14 cellular contexts compared by ENCODE assay signal in the genomic region with DNA sequence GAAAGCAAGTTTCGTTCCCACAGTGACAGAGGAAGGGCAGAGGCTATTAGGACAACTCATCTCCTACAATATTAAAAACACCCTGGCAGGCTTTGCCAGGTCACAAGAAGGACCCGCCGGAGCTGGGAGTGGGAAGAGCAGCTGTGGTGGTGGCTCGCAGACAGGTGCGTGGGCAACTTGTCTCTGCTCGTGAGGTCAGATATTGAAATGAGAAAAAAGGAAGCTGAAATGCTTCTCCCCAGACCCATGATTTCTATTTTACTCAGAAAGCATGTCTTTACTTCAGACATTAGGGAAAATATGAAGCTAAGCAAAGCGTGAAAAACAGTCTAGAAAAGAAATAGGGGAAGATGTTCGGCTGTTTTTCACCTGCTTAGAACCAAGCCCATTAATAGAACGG.
DNase-seq lines count a peak whose midpoint lies in the region; ATAC-seq and TF ChIP-seq lines count a peak whose summit lies in the region.
"Had no signal": no experiment of that assay in that cellular context is flagged by ENCODE, and none has a peak within 500 bp of the region (broad histone marks: within the 10 kb centered on the region; RNA-seq: fewer than 3 reads in every experiment).

No MANE protein-coding gene starts in this region.

- whole genome bisulfite sequencing in smooth muscle cell (ENCODE audit: low lambda C conversion rate) = 92% methylated on average over 9 of the region's 9 CpGs

- H3K27ac Mint-ChIP-seq in MCF 10A (ENCODE audit: low read depth, unreplicated experiment) = peak overlapping the region; percentile 71

- H3K9ac ChIP-seq in smooth muscle cell (ENCODE audit: low read depth) = no peak overlapping the region
- H3K9ac ChIP-seq: GM23248 had no signal

- H3K79me2 ChIP-seq in smooth muscle cell (ENCODE audit: low read depth) = no peaks in the 10 kb centered on the region

- H3K36me3 Mint-ChIP-seq in MCF 10A (ENCODE audit: insufficient read depth, unreplicated experiment) = no peaks in the 10 kb centered on the region

- peaks cover 9% of the 10 kb centered on the region for H3K4me1 Mint-ChIP-seq in MCF 10A (ENCODE audit: insufficient read depth, unreplicated experiment)
- H3K4me1 Mint-ChIP-seq: CD8-positive, alpha-beta memory T cell had no signal

- H3K4me1 ChIP-seq in smooth muscle cell (ENCODE audit: low read depth) = no peaks in the 10 kb centered on the region
- H3K4me1 ChIP-seq: Caco-2 had no signal

- TF ChIP-seq CTCF in MCF 10A (IDR thresholded peaks at IDR 0.05; ENCODE audit: unreplicated experiment) (no peak), smooth muscle cell (IDR thresholded peaks at IDR 0.05; ENCODE audit: borderline replicate concordance, insufficient read depth, poor library complexity, severe bottlenecking) (no peak)

- no TSS peak for BruUV-seq in MCF 10A (replicated peaks; lab: Mats Ljungman, UMichigan)

- POLR2A ChIA-PET in MCF 10A (lab: Yijun Ruan, JAX) = interaction anchor here (0.9 kb wide), 1 partner anchor 10 kb away, joined by 3 read pairs; no protein-coding TSS in a partner anchor

- CTCF ChIA-PET in MCF 10A (lab: Yijun Ruan, JAX) = no interaction called here

- H2AFZ ChIP-seq in smooth muscle cell (ENCODE audit: low read depth) = no peak overlapping the region
- H2AFZ ChIP-seq: GM23248 had no signal

- H4K20me1 ChIP-seq in smooth muscle cell (ENCODE audit: low read depth) = no peaks in the 10 kb centered on the region

- no peaks in the 10 kb centered on the region for H3K9me3 ChIP-seq in smooth muscle cell (replicated peaks; ENCODE audit: low read depth)

- no peaks in the 10 kb centered on the region for H3K27me3 Mint-ChIP-seq in MCF 10A (ENCODE audit: insufficient read depth, unreplicated experiment)

- no peak for DNase-seq in MCF 10A (ENCODE audit: unreplicated experiment)
- peak; percentile 24 for DNase-seq in myocyte (ENCODE audit: low read depth)
- no peak for DNase-seq in smooth muscle cell (lab: John Stamatoyannopoulos, UW; ENCODE audit: unreplicated experiment)
- DNase-seq in NCI-H226 = no peak
- DNase-seq: Caco-2; CD8-positive, alpha-beta memory T cell; DMS53; GF-D8; GM23248 had no signal

- H3K27me3 ChIP-seq in smooth muscle cell (ENCODE audit: low read depth) = no peaks in the 10 kb centered on the region

- no peaks in the 10 kb centered on the region for H3K9me3 Mint-ChIP-seq in MCF 10A (ENCODE audit: unreplicated experiment)

- ATAC-seq in GM21717 (IDR thresholded peaks at IDR 0.05; ENCODE audit: unreplicated experiment) (peak; percentile 59), HG03025 (IDR thresholded peaks at IDR 0.05; ENCODE audit: low FRiP score, unreplicated experiment) (peak; percentile 59), HG02798 (IDR thresholded peaks at IDR 0.05; ENCODE audit: poor library complexity, unreplicated experiment) (no peak)
- ATAC-seq: HCT116, K562 had no signal

- H3K27ac ChIP-seq in smooth muscle cell (ENCODE audit: low read depth) = no peak overlapping the region
- H3K27ac ChIP-seq: GM23248 had no signal

- no peaks in the 10 kb centered on the region for H3F3A ChIP-seq in smooth muscle cell (ENCODE audit: low read depth)

- H3K4me2 ChIP-seq in smooth muscle cell = no peak overlapping the region

- H3K4me3 Mint-ChIP-seq in MCF 10A (ENCODE audit: unreplicated experiment) = no peak overlapping the region
- H3K4me3 Mint-ChIP-seq: CD8-positive, alpha-beta memory T cell had no signal

- no peaks in the 10 kb centered on the region for H3K36me3 ChIP-seq in smooth muscle cell (ENCODE audit: low read depth)

- intact Hi-C loops in MCF 10A (cut with micrococcal nuclease) = no loop called here

- H3K4me3 ChIP-seq in smooth muscle cell = no peak overlapping the region
- H3K4me3 ChIP-seq: GM23248, K562 had no signal
